In the genomic region with DNA sequence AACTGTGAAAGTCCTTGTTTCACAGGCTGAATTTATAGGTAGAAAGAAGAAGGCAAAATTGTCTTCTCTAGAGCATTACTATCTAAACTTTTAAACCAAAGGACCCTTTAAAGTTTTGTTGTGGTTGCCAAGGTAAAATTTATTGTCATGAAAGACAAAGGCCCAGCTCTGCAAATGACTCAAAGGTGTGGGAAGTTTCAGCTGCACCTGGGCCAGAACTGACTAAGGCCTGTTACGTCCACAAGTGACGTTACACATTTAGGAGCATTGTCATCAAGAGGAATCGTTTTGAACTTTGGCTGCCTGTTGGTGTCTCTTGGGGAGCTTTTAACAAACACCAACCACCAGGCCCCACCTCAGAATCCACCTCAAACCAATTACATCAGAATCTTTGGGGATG, we compare ENCODE assay signal across 25 cellular contexts. TPM values are rescaled to one million over a fixed set of nuclear protein-coding genes. Genes with fewer than 3 reads are reported as not detected.
"Had no signal": no experiment of that assay in that cellular context is flagged by ENCODE, and none has a peak within 500 bp of the region (broad histone marks: within the 10 kb centered on the region; RNA-seq: fewer than 3 reads in every experiment).

No MANE protein-coding gene starts in this region.

- H3K27me3 ChIP-seq: esophagus squamous epithelium, sigmoid colon, spleen, testis, tibial artery had no signal

- H3K27me3 Mint-ChIP-seq: stimulated activated memory B cell treated with anti-CD40 and anti-IgM and Interleukin-4, amounts not matched to agents 10 μg/mL and 1 μg/mL and 100 μg/mL, for 72 hours had no signal

- H3K27ac ChIP-seq: dorsolateral prefrontal cortex, esophagus squamous epithelium, left lung, neural progenitor cell, parathyroid adenoma, psoas muscle, sigmoid colon, spleen, testis, tibial artery had no signal

- FAIRE-seq: colon, frontal cortex had no signal

- H3K27ac Mint-ChIP-seq: naive thymus-derived CD4-positive, alpha-beta T cell; neural progenitor cell; stimulated activated memory B cell treated with anti-CD40 and anti-IgM and Interleukin-4, amounts not matched to agents 10 μg/mL and 1 μg/mL and 100 μg/mL, for 72 hours; type B pancreatic cell had no signal

- H3K4me3 ChIP-seq: dorsolateral prefrontal cortex, esophagus squamous epithelium, left lung, neural progenitor cell, psoas muscle, sigmoid colon, spleen, testis, tibial artery had no signal

- ATAC-seq: left cardiac atrium; left lung; naive thymus-derived CD4-positive, alpha-beta T cell; psoas muscle; right cardiac atrium; stimulated activated memory B cell treated with anti-CD40 and anti-IgM and Interleukin-4, amounts not matched to agents 10 μg/mL and 1 μg/mL and 100 μg/mL, for 72 hours; stimulated activated naive CD8-positive, alpha-beta T cell treated with anti-CD3 and anti-CD28 coated beads, Interleukin-15, Interleukin-2, amounts not matched to agents 100 U/mL and 50 U/mL, for 24 hours had no signal

- H3K4me1 ChIP-seq: left lung, neural progenitor cell, parathyroid adenoma, psoas muscle, sigmoid colon, spleen, testis, tibial artery had no signal

- H3K4me1 Mint-ChIP-seq: naive thymus-derived CD4-positive, alpha-beta T cell; neural progenitor cell; stimulated activated memory B cell treated with anti-CD40 and anti-IgM and Interleukin-4, amounts not matched to agents 10 μg/mL and 1 μg/mL and 100 μg/mL, for 72 hours had no signal

- H3K4me3 Mint-ChIP-seq: naive thymus-derived CD4-positive, alpha-beta T cell; nephron; neural progenitor cell; stimulated activated memory B cell treated with anti-CD40 and anti-IgM and Interleukin-4, amounts not matched to agents 10 μg/mL and 1 μg/mL and 100 μg/mL, for 72 hours; type B pancreatic cell had no signal

- H3K36me3 ChIP-seq: esophagus squamous epithelium, left lung, neural progenitor cell, sigmoid colon, spleen, tibial artery had no signal

- H3K36me3 Mint-ChIP-seq: neural progenitor cell; stimulated activated memory B cell treated with anti-CD40 and anti-IgM and Interleukin-4, amounts not matched to agents 10 μg/mL and 1 μg/mL and 100 μg/mL, for 72 hours had no signal

- DNase-seq: dorsolateral prefrontal cortex; effector CD4-positive, alpha-beta T cell; esophagus squamous epithelium; head of caudate nucleus; left cardiac atrium; left lung; mesendoderm; midbrain; naive thymus-derived CD4-positive, alpha-beta T cell; psoas muscle; right cardiac atrium; sigmoid colon; spleen; stimulated activated CD4-positive, alpha-beta T cell treated with anti-CD3 and anti-CD28 coated beads, Interleukin-4, amount 100 ng/mL, for 4 hours; stimulated activated naive CD8-positive, alpha-beta T cell treated with anti-CD3 and anti-CD28 coated beads, Interleukin-15, Interleukin-2, amounts not matched to agents 100 U/mL and 50 U/mL, for 24 hours; substantia nigra; testis; tibial artery had no signal

RNA-seq across cellular contexts. Expression of a gene that starts 8.1 kb away (rescaled TPM):
- total RNA-seq: naive thymus-derived CD4-positive, alpha-beta T cell had no signal
- polyA plus RNA-seq: naive thymus-derived CD4-positive, alpha-beta T cell had no signal

RNA-seq across cellular contexts. Expression of a gene that starts 51.6 kb away (rescaled TPM):
- polyA plus RNA-seq: naive thymus-derived CD4-positive, alpha-beta T cell had no signal
